ENCODE assay signal across 1 cellular context in the genomic region with DNA sequence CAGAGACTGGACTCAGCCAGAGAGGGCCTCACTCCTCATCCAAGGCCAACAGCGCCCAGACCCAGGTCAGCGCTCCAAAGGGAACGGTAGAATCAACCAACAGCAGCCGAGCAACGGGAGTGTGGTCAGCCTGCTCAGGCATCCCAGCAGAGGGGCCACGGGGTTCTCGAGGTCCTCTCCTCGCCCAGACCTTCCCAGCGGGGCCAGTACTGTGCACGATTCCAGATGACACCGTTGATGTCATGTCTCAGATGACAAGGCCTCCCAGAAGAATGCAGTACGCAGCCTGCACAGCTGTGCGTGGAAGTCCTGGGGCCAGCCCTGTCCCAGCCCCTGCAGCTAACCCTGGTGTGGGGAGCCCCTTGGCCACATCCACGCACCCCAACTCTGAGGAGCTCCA.
TF ChIP-seq lines count a peak whose summit lies in the region.

No MANE protein-coding gene starts in this region.

TF ChIP-seq in H1, 55 proteins besides CTCF, POLR2A, EP300 and RAD21 (continued from another document):
- no peak for TF ChIP-seq NANOG (IDR thresholded peaks at IDR 0.05; ENCODE audit: insufficient read depth, low read depth, low read length, poor library complexity, severe bottlenecking)
- TF ChIP-seq BCL11A (IDR thresholded peaks at IDR 0.05; ENCODE audit: low read depth in 2 of 2, low read length in 2 of 2) = no peak
